9 cellular contexts compared by ENCODE assay signal in the genomic region with DNA sequence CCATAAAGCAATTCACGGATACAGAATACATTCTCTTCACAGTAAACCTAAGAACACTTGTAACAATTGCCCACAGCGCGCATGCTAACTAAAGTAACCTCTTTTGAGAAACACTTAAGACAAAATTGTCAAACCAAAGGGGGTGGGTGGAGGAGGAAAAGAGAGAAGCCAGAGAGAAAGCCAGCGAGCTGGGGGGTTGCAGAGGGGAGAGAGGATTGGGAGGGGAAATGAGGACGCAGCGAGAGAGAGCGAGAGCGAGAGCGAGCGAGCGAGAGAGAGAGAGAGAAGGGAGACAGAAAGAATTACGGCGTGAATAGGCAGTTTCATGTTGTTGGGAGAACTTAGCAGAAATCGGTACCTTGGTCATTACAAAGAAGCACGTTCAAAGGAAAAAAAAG. TPM values are rescaled to one million over a fixed set of nuclear protein-coding genes. Genes with fewer than 3 reads are reported as not detected.
DNase-seq lines count a peak whose midpoint lies in the region; ATAC-seq and TF ChIP-seq lines count a peak whose summit lies in the region.
"Had no signal": no experiment of that assay in that cellular context is flagged by ENCODE, and none has a peak within 500 bp of the region (broad histone marks: within the 10 kb centered on the region; RNA-seq: fewer than 3 reads in every experiment).

No MANE protein-coding gene starts in this region.

- peaks cover 22% of the 10 kb centered on the region for H3K36me3 Mint-ChIP-seq in activated T-helper 17 cell treated with anti-CD3 and anti-CD28 coated beads, Interleukin-2, amount 50 U/mL, for 72 hours (ENCODE audit: low read depth)

- ATAC-seq in activated T-helper 17 cell treated with anti-CD3 and anti-CD28 coated beads, Interleukin-2, amount 50 U/mL, for 72 hours (replicated peaks) = peak; percentile 4
- ATAC-seq in HG03521 (IDR thresholded peaks at IDR 0.05; ENCODE audit: unreplicated experiment) = no peak

- DNase-seq in AG04450 (ENCODE audit: low read depth, low spot score) (no peak), H4 (ENCODE audit: low spot score) (peak; percentile 39), dedifferentiated amniotic fluid mesenchymal stem cell (ENCODE audit: extremely low spot score) (no peak), substantia nigra (lab: John Stamatoyannopoulos, UW) (no peak)
- DNase-seq in stimulated activated CD4-positive, alpha-beta T cell treated with anti-CD3 and anti-CD28 coated beads, Interleukin-12 subunit alpha, Interleukin-12 subunit beta, amount 100 ng/mL, for 4 hours = no peak
- DNase-seq: left lung had no signal

- no peaks in the 10 kb centered on the region for H3K9me3 Mint-ChIP-seq in activated T-helper 17 cell treated with anti-CD3 and anti-CD28 coated beads, Interleukin-2, amount 50 U/mL, for 72 hours

- H3K27me3 Mint-ChIP-seq in activated T-helper 17 cell treated with anti-CD3 and anti-CD28 coated beads, Interleukin-2, amount 50 U/mL, for 72 hours = peaks cover 69% of the 10 kb centered on the region

- H3K36me3 ChIP-seq in muscle layer of duodenum (ENCODE audit: control insufficient read depth in 1 of 2, insufficient read depth in 2 of 2, low read length in 2 of 2) = no peaks in the 10 kb centered on the region
- H3K36me3 ChIP-seq: left lung had no signal

- CTCF ChIA-PET in AG04450 (lab: Charles Lee) = interaction anchor here (0.8 to 4.9 kb wide), 10 partner anchors 14 to 419 kb away, joined by 3 to 35 read pairs (median 4); a partner anchor contains a TSS

- H3K4me1 Mint-ChIP-seq in activated T-helper 17 cell treated with anti-CD3 and anti-CD28 coated beads, Interleukin-2, amount 50 U/mL, for 72 hours = peaks cover 31% of the 10 kb centered on the region

- no peak for TF ChIP-seq CTCF in AG04450 (IDR thresholded peaks at IDR 0.05; ENCODE audit: low read depth, low read length)

- H3K4me1 ChIP-seq in muscle layer of duodenum (ENCODE audit: control insufficient read depth in 1 of 2, insufficient read depth in 2 of 2, low read length in 2 of 2) = peaks cover 0 to 41% of the 10 kb centered on the region in 2 donors

- POLR2A ChIA-PET in AG04450 (lab: Yijun Ruan, JAX) = interaction anchor here (1.0 to 3.0 kb wide), 2 partner anchors 15 to 129 kb away, joined by 3 to 13 read pairs; no protein-coding TSS in a partner anchor

- H3K27ac ChIP-seq in AG04450 (ENCODE audit: low read depth, low read length) (peak overlapping the region; percentile 31), muscle layer of duodenum (ENCODE audit: low read length) (no peak overlapping the region), substantia nigra (ENCODE audit: low read depth, low read length, poor library complexity, severe bottlenecking) (no peak overlapping the region)

- H3K4me3 Mint-ChIP-seq in activated T-helper 17 cell treated with anti-CD3 and anti-CD28 coated beads, Interleukin-2, amount 50 U/mL, for 72 hours = peak overlapping the region; percentile 96

- H3K9me3 ChIP-seq in AG04450 (ENCODE audit: control insufficient read depth, insufficient read depth, low read length) (no peaks in the 10 kb centered on the region; the same call in 1 of the 2 replicates), muscle layer of duodenum (ENCODE audit: control insufficient read depth in 1 of 2, low read length in 2 of 2) (no peaks in the 10 kb centered on the region)
- H3K9me3 ChIP-seq: left lung had no signal

- peak overlapping the region; percentile 41 for H3K27ac Mint-ChIP-seq in activated T-helper 17 cell treated with anti-CD3 and anti-CD28 coated beads, Interleukin-2, amount 50 U/mL, for 72 hours

- H3K4me3 ChIP-seq in AG04450 (ENCODE audit: low read depth, low read length) (peak overlapping the region; percentile 67), muscle layer of duodenum (ENCODE audit: low read depth in 1 of 2, low read length in 2 of 2) (peak overlapping the region; percentile 12 to 16)

- H3K27me3 ChIP-seq in AG04450 (ENCODE audit: control insufficient read depth, insufficient read depth, low read length) (peaks cover 39% of the 10 kb centered on the region), muscle layer of duodenum (ENCODE audit: low read depth, low read length) (peaks cover 71% of the 10 kb centered on the region)

RNA-seq across cellular contexts. Expression of a gene that starts 1.6 kb away (rescaled TPM):
- polyA plus RNA-seq in AG04450 (2011; rRNA removed) = 10.1 and 11.3 TPM in 2 replicates
- polyA minus RNA-seq in AG04450 (2011; rRNA and poly(A)+ RNA removed) = 2.5 and 2.7 TPM in 2 replicates
- total RNA-seq in H4 (2014; rRNA removed; shearing (Covaris generic)) = 21.2 and 22.4 TPM in 2 replicates
- under 1 TPM in 1 of 2 donors, not detected in 1; 0.95 TPM for total RNA-seq in activated T-helper 17 cell treated with anti-CD3 and anti-CD28 coated beads, Interleukin-2, amount 50 U/mL, for 72 hours

RNA-seq across cellular contexts. Expression of a gene that starts 2.6 kb away (rescaled TPM):
- polyA plus RNA-seq in AG04450 (2011; rRNA removed) = 0.87 and 0.97 TPM in 2 replicates
- 0.61 and 1.3 TPM in 2 replicates for polyA minus RNA-seq in AG04450 (2011; rRNA and poly(A)+ RNA removed)
- total RNA-seq in H4 (2014; rRNA removed; shearing (Covaris generic)) = 1.2 and 6.3 TPM in 2 replicates
- total RNA-seq in activated T-helper 17 cell treated with anti-CD3 and anti-CD28 coated beads, Interleukin-2, amount 50 U/mL, for 72 hours = not detected

RNA-seq across cellular contexts. Expression of a gene that starts 7.7 kb away (rescaled TPM):
- polyA plus RNA-seq in AG04450 (2011; rRNA removed) = 15.4 and 20.4 TPM in 2 replicates
- polyA minus RNA-seq in AG04450 (2011; rRNA and poly(A)+ RNA removed) = 9.1 and 12.0 TPM in 2 replicates
- 1.4 and 3.1 TPM in 2 replicates for total RNA-seq in H4 (2014; rRNA removed; shearing (Covaris generic))
- total RNA-seq in activated T-helper 17 cell treated with anti-CD3 and anti-CD28 coated beads, Interleukin-2, amount 50 U/mL, for 72 hours = under 1 TPM; 0.37 to 0.39 TPM

RNA-seq across cellular contexts. Expression of a gene that starts 13.7 kb away (rescaled TPM):
- polyA plus RNA-seq in AG04450 (2011; rRNA removed) = 0.02 TPM in 1 of 2 replicates, not detected in the other
- not detected in 2 replicates for polyA minus RNA-seq in AG04450 (2011; rRNA and poly(A)+ RNA removed)
- 23.1 and 26.1 TPM in 2 replicates for total RNA-seq in H4 (2014; rRNA removed; shearing (Covaris generic))
- total RNA-seq in activated T-helper 17 cell treated with anti-CD3 and anti-CD28 coated beads, Interleukin-2, amount 50 U/mL, for 72 hours = under 1 TPM; 0.40 to 0.58 TPM
- total RNA-seq: left lung had no signal

RNA-seq across cellular contexts. Expression of a gene that starts 18.9 kb away (rescaled TPM):
- 9.4 and 9.8 TPM in 2 replicates for polyA plus RNA-seq in AG04450 (2011; rRNA removed)
- 4.2 and 4.4 TPM in 2 replicates for polyA minus RNA-seq in AG04450 (2011; rRNA and poly(A)+ RNA removed)
- total RNA-seq in H4 (2014; rRNA removed; shearing (Covaris generic)) = 0.43 TPM in 1 of 2 replicates, not detected in the other
- not detected for total RNA-seq in activated T-helper 17 cell treated with anti-CD3 and anti-CD28 coated beads, Interleukin-2, amount 50 U/mL, for 72 hours

Comparison
In these comparisons a context has a peak if more than half of its experiments do, and no peak if none do; other contexts are left out.
1. RNA of a gene that starts 1.6 kb away (total RNA-seq): 21.2 to 22.4 TPM in H4; 0.95 TPM in activated T-helper 17 cell treated with anti-CD3 and anti-CD28 coated beads, Interleukin-2, amount 50 U/mL, for 72 hours; every median in the first group is over 10 times any median in the second.